Comparison of ENCODE assay signal across 20 cellular contexts in genomic region chr11:62917906-62918502, GRCh38. TPM values are rescaled to one million over a fixed set of nuclear protein-coding genes. Genes with fewer than 3 reads are reported as not detected.
DNase-seq lines count a peak whose midpoint lies in the region; ATAC-seq and TF ChIP-seq lines count a peak whose summit lies in the region.
"Had no signal": no experiment of that assay in that cellular context is flagged by ENCODE, and none has a peak within 500 bp of the region (broad histone marks: within the 10 kb centered on the region; RNA-seq: fewer than 3 reads in every experiment).

No MANE protein-coding gene starts in this region.

- H3K9me3 ChIP-seq in osteoblast (ENCODE audit: low read depth, low read length) (no peaks in the 10 kb centered on the region), colonic mucosa (no peaks in the 10 kb centered on the region)
- H3K9me3 ChIP-seq: BLaER1 treated with 17β-estradiol and CSF1 and Interleukin-3, amounts not matched to agents 10 nM and 100 nM had no signal

- H3K27me3 ChIP-seq in osteoblast (ENCODE audit: insufficient read depth, low read length) (peaks cover 19% of the 10 kb centered on the region), colonic mucosa (peaks cover 10% of the 10 kb centered on the region)

- peaks cover 3% of the 10 kb centered on the region for H3K4me1 ChIP-seq in osteoblast (ENCODE audit: insufficient read depth, low read length)
- no peaks in the 10 kb centered on the region for H3K4me1 ChIP-seq in colonic mucosa

- H3K4me3 Mint-ChIP-seq in endothelial cell (ENCODE audit: unreplicated experiment) = peak overlapping the region; percentile 23
- H3K4me3 Mint-ChIP-seq in natural killer cell = no peak overlapping the region
- H3K4me3 Mint-ChIP-seq: B cell; CD8-positive, alpha-beta T cell; HFFc6 had no signal

- ATAC-seq in natural killer cell = no peak
- no peak for ATAC-seq in GM21381 (IDR thresholded peaks at IDR 0.05; ENCODE audit: unreplicated experiment)
- ATAC-seq: CD8-positive, alpha-beta T cell had no signal

- H3K79me2 ChIP-seq in osteoblast (ENCODE audit: insufficient read depth, low read length) = no peaks in the 10 kb centered on the region

- peaks cover 3% of the 10 kb centered on the region for H3K27me3 Mint-ChIP-seq in endothelial cell (ENCODE audit: unreplicated experiment)
- peaks cover 16 to 33% of the 10 kb centered on the region in 2 donors for H3K27me3 Mint-ChIP-seq in natural killer cell (ENCODE audit: low read depth in 2 of 2)

- H3K4me1 Mint-ChIP-seq in endothelial cell (ENCODE audit: unreplicated experiment) (peaks cover 9% of the 10 kb centered on the region), natural killer cell (no peaks in the 10 kb centered on the region)

- H3K36me3 Mint-ChIP-seq in endothelial cell (ENCODE audit: low read depth, unreplicated experiment) (peaks cover 8% of the 10 kb centered on the region), natural killer cell (no peaks in the 10 kb centered on the region)
- H3K36me3 Mint-ChIP-seq: CD8-positive, alpha-beta T cell had no signal

- DNase-seq in OCI-M1 (lab: John Stamatoyannopoulos, UW) = peak; percentile 44
- no peak for DNase-seq in endothelial cell (ENCODE audit: low spot score)
- peak; percentile 51 for DNase-seq in osteoblast (ENCODE audit: insufficient read length, low spot score, missing footprints)
- DNase-seq in natural killer cell = no peak
- DNase-seq in NCI-H146 (lab: John Stamatoyannopoulos, UW) = no peak
- no peak for DNase-seq in colonic mucosa
- DNase-seq: Calu3; CD8-positive, alpha-beta T cell; DMS79 treated with DMSO at 0.1 percent for 48 hours; GF-D8; HCEC 1CT; HFFc6; IMR-90 had no signal

- H4K20me1 ChIP-seq in osteoblast (ENCODE audit: insufficient read depth, low read length) = no peaks in the 10 kb centered on the region

- intact Hi-C loops in natural killer cell (cut with micrococcal nuclease) = no loop called here
- intact Hi-C loops in colonic mucosa (cut with DNase I) = no loop called here

- H3K4me3 ChIP-seq in osteoblast (ENCODE audit: insufficient read depth, low read length) (no peak overlapping the region), colonic mucosa (no peak overlapping the region)
- H3K4me3 ChIP-seq: BLaER1 treated with 17β-estradiol and CSF1 and Interleukin-3, amounts not matched to agents 10 nM and 100 nM; GM23248 had no signal

- no peak overlapping the region for H3K4me2 ChIP-seq in osteoblast (ENCODE audit: insufficient read depth, low read length)
- H3K4me2 ChIP-seq: BLaER1 treated with 17β-estradiol and CSF1 and Interleukin-3, amounts not matched to agents 10 nM and 100 nM had no signal

- no peak overlapping the region for H3K9ac ChIP-seq in colonic mucosa (ENCODE audit: low read depth in 2 of 2, low read length in 2 of 2)
- H3K9ac ChIP-seq: BLaER1 treated with 17β-estradiol and CSF1 and Interleukin-3, amounts not matched to agents 10 nM and 100 nM; GM23248 had no signal

- H3K27ac Mint-ChIP-seq in endothelial cell (ENCODE audit: unreplicated experiment) = no peak overlapping the region
- H3K27ac Mint-ChIP-seq in natural killer cell = no peak overlapping the region
- H3K27ac Mint-ChIP-seq: B cell; CD8-positive, alpha-beta T cell; HFFc6 had no signal

- H3K36me3 ChIP-seq in osteoblast (ENCODE audit: insufficient read depth, low read length) = no peaks in the 10 kb centered on the region
- no peaks in the 10 kb centered on the region for H3K36me3 ChIP-seq in colonic mucosa
- H3K36me3 ChIP-seq: BLaER1 treated with 17β-estradiol and CSF1 and Interleukin-3, amounts not matched to agents 10 nM and 100 nM had no signal

- H2AFZ ChIP-seq in osteoblast (ENCODE audit: low read length) = no peak overlapping the region
- H2AFZ ChIP-seq: GM23248 had no signal

- H3K9me3 Mint-ChIP-seq in endothelial cell (ENCODE audit: unreplicated experiment) = no peaks in the 10 kb centered on the region
- no peaks in the 10 kb centered on the region for H3K9me3 Mint-ChIP-seq in natural killer cell
- H3K9me3 Mint-ChIP-seq: CD8-positive, alpha-beta T cell; HFFc6 had no signal

- TF ChIP-seq CTCF in endothelial cell (IDR thresholded peaks at IDR 0.05; ENCODE audit: unreplicated experiment) (no peak), osteoblast (IDR thresholded peaks at IDR 0.05; ENCODE audit: extremely low read depth, low read depth, low read length) (no peak), natural killer cell (IDR thresholded peaks at IDR 0.05) (no peak), colonic mucosa (IDR thresholded peaks at IDR 0.05) (no peak)

- H3K27ac ChIP-seq in angular gyrus (ENCODE audit: low read depth, low read length) = peak overlapping the region; percentile 91
- H3K27ac ChIP-seq in osteoblast (ENCODE audit: low read depth, low read length) = no peak overlapping the region
- no peak overlapping the region for H3K27ac ChIP-seq in colonic mucosa
- H3K27ac ChIP-seq: BLaER1 treated with 17β-estradiol and CSF1 and Interleukin-3, amounts not matched to agents 10 nM and 100 nM; GM23248 had no signal

RNA-seq across cellular contexts. Expression of gene CHRM1, which starts 3.2 kb away (rescaled TPM):
- not detected for total RNA-seq in endothelial cell (ENCODE audit: unreplicated experiment)
- total RNA-seq in osteoblast = under 0.01 TPM in 1 of 2 replicates, not detected in the other
- not detected for total RNA-seq in natural killer cell
- total RNA-seq in colonic mucosa = 1 to 10 TPM; 1.2 to 1.8 TPM
- total RNA-seq: A172; B cell; Calu3; CD8-positive, alpha-beta T cell; GM23248; H4; HFFc6; IMR-90 had no signal

RNA-seq across cellular contexts. Expression of gene SLC3A2, which starts 37.3 kb away (rescaled TPM):
- total RNA-seq in endothelial cell (ENCODE audit: unreplicated experiment) = 147 TPM
- total RNA-seq in osteoblast = 217 and 259 TPM in 2 replicates
- total RNA-seq in natural killer cell = 100 to 1,000 TPM; 200 to 235 (median 207) TPM
- total RNA-seq in colonic mucosa = 100 to 1,000 TPM in 1 of 2 donors, 10 to 100 TPM in 1; 70.4 to 116 TPM

Comparison
In these comparisons a context has a peak if more than half of its experiments do, and no peak if none do; other contexts are left out.
1. DNase-seq: peak in OCI-M1 (single experiment) and osteoblast (single experiment); none in endothelial cell (single experiment), natural killer cell (single experiment), NCI-H146 (single experiment) and colonic mucosa (single experiment).